Comparison of ENCODE assay signal across 8 cellular contexts in genomic region chr1:159010398-159010797, GRCh38. TPM values are rescaled to one million over a fixed set of nuclear protein-coding genes. Genes with fewer than 3 reads are reported as not detected.
A peak's percentile ranks its signal among the peaks of the same experiment; 100 is the strongest.
DNase-seq lines count a peak whose midpoint lies in the region; ATAC-seq and TF ChIP-seq lines count a peak whose summit lies in the region.

No MANE protein-coding gene starts in this region.

- peak overlapping the region in 4 of 5 experiments; percentile 65 to 98 (median 88) for H3K27ac Mint-ChIP-seq in brain
- H3K27ac Mint-ChIP-seq in mesothelial cell of epicardium, result peak overlapping the region; percentile 96

- TF ChIP-seq CTCF in heart right ventricle (IDR thresholded peaks at IDR 0.05), result no peak
- TF ChIP-seq CTCF in brain (conservative IDR thresholded peaks at IDR 0.05), result no peak
- no peak for TF ChIP-seq CTCF in mesothelial cell of epicardium (IDR thresholded peaks at IDR 0.05; ENCODE audit: unreplicated experiment)
- no peak for TF ChIP-seq CTCF in upper lobe of right lung (IDR thresholded peaks at IDR 0.05)

- H3K9me3 Mint-ChIP-seq in brain (no peaks in the 10 kb centered on the region), mesothelial cell of epicardium (no peaks in the 10 kb centered on the region)

- intact Hi-C loops in heart right ventricle (cut with DNase I), result loop anchor here in 1 of 10 donors (5.0 kb wide), 1 partner anchor 42 kb away; no protein-coding TSS in a partner anchor
- intact Hi-C loops in Right ventricle myocardium inferior (cut with DNase I), result no loop called here
- intact Hi-C loops in upper lobe of right lung (cut with DNase I), result no loop called here

- H3K27ac ChIP-seq in heart right ventricle (peak overlapping the region; percentile 69 to 96 (median 86)), upper lobe of right lung (peak overlapping the region; percentile 93)

- H3K27me3 ChIP-seq in heart right ventricle, result no peaks in the 10 kb centered on the region
- no peaks in the 10 kb centered on the region for H3K27me3 ChIP-seq in upper lobe of right lung

- H3K36me3 Mint-ChIP-seq in brain (peaks cover 2% of the 10 kb centered on the region), mesothelial cell of epicardium (peaks cover 21% of the 10 kb centered on the region)

- DNase-seq in heart right ventricle (no peak), Right ventricle myocardium inferior (ENCODE audit: missing footprints) (no peak), mesothelial cell of epicardium (ENCODE audit: low spot score in 2 of 2, unreplicated experiment in 2 of 2) (no peak), upper lobe of right lung (no peak), MV-4-11 (lab: John Stamatoyannopoulos, UW) (no peak)

- peaks cover 0 to 75% (median 34%) of the 10 kb centered on the region in 9 donors for H3K4me1 ChIP-seq in heart right ventricle
- peaks cover 39% of the 10 kb centered on the region for H3K4me1 ChIP-seq in upper lobe of right lung

- H3K4me3 Mint-ChIP-seq in brain (peak overlapping the region; percentile 37 to 92 (median 75)), mesothelial cell of epicardium (peak overlapping the region; percentile 80)

- H3K27me3 Mint-ChIP-seq in brain, result peaks cover 10% of the 10 kb centered on the region
- no peaks in the 10 kb centered on the region for H3K27me3 Mint-ChIP-seq in mesothelial cell of epicardium (ENCODE audit: low read depth)

- WGBS in heart right ventricle, 2 donors, result 31 to 40% methylated on average over 5 of the region's 5 CpGs

- H3K36me3 ChIP-seq in heart right ventricle (peaks cover 0 to 22% (median 0%) of the 10 kb centered on the region in 9 donors), upper lobe of right lung (peaks cover 3% of the 10 kb centered on the region)

- H3K4me1 Mint-ChIP-seq in brain, result peaks cover 27% of the 10 kb centered on the region
- peaks cover 51% of the 10 kb centered on the region for H3K4me1 Mint-ChIP-seq in mesothelial cell of epicardium

- H3K4me3 ChIP-seq in heart right ventricle (peak overlapping the region; percentile 39 to 76 (median 59)), upper lobe of right lung (peak overlapping the region; percentile 72)

- ATAC-seq in heart right ventricle, result no peak
- ATAC-seq in Right ventricle myocardium inferior, result no peak
- no peak for ATAC-seq in upper lobe of right lung
- ATAC-seq in GM21576 (IDR thresholded peaks at IDR 0.05; ENCODE audit: unreplicated experiment), result no peak
- ATAC-seq in GM21390 (IDR thresholded peaks at IDR 0.05; ENCODE audit: unreplicated experiment), result no peak

- no peaks in the 10 kb centered on the region for H3K9me3 ChIP-seq in heart right ventricle
- H3K9me3 ChIP-seq in upper lobe of right lung, result no peaks in the 10 kb centered on the region

RNA-seq across cellular contexts. Expression of gene IFI16, which starts 0.7 kb away (rescaled TPM):
- total RNA-seq in heart right ventricle (10 to 100 TPM; 16.1 to 73.8 (median 21.4) TPM), Right ventricle myocardium inferior (30.1 TPM), mesothelial cell of epicardium (83.8 to 87.3 TPM (median 83.9 TPM) in 3 replicates), upper lobe of right lung (98.0 TPM)
- polyA plus RNA-seq in heart right ventricle (10 to 100 TPM; 33.8 to 54.4 TPM), brain (ENCODE audit: insufficient read depth, low read depth, low replicate concordance) (6.5 TPM)
